Comparison of ENCODE assay signal across 19 cellular contexts in the genomic region with DNA sequence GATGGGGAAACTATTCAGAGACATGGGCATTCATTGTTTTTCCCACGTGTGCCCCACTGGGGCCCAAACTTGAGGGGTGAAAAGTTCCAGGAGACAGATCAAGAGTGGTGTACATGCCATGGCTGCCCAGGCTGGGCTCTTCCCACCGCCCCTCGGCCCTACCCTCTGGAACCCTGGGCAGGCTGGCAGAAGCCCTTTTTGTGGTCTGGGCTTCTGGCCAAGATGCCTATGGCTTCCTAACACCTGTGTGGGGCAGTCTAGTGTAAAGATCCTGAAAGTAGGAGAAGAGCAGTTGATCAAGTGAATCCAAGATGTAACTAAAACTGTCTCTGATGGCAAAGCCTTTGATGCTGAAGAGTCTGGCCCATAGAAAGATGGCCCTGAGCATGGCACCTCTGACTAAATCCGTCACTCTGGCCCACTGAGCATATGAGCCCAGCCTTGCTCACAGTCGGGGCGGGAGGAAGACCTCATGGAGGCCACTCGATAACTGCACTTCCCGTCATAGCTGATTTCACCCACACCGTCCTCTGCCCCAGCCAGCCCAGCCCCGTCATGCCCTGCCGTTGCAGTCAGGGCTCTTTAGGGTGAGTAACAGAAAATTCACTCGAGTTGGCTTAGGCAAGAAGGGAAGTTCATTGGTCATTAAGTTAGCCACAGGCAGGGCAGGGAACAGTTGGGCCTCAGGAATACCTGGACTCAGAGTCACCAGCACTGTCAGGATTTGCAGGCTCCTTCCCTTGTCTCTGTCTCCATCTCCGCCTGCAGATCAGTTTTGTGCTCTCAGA. TPM values are rescaled to one million over a fixed set of nuclear protein-coding genes. Genes with fewer than 3 reads are reported as not detected.
A peak's percentile ranks its signal among the peaks of the same experiment; 100 is the strongest.
DNase-seq lines count a peak whose midpoint lies in the region; ATAC-seq and TF ChIP-seq lines count a peak whose summit lies in the region.
"Had no signal": no experiment of that assay in that cellular context is flagged by ENCODE, and none has a peak within 500 bp of the region (broad histone marks: within the 10 kb centered on the region; RNA-seq: fewer than 3 reads in every experiment).

No MANE protein-coding gene starts in this region.

- no peaks in the 10 kb centered on the region for H3K36me3 Mint-ChIP-seq in GM23338 (ENCODE audit: low read depth)
- H3K36me3 Mint-ChIP-seq: WTC11 had no signal

- H3K4me3 ChIP-seq in PC-3 (ENCODE audit: low read length) = peak overlapping the region; percentile 20; the same call in 1 of the 2 replicates
- H3K4me3 ChIP-seq in GM23338 = no peak overlapping the region
- H3K4me3 ChIP-seq in OCI-LY7 (ENCODE audit: low read depth, low read length, poor library complexity, severe bottlenecking) = no peak overlapping the region
- H3K4me3 ChIP-seq: Peyer's patch, upper lobe of left lung had no signal

- TF ChIP-seq CTCF in PC-3 (conservative IDR thresholded peaks at IDR 0.05; ENCODE audit: low read depth, low read length) (no peak), GM23338 (conservative IDR thresholded peaks at IDR 0.05; ENCODE audit: low read depth in 2 of 2) (no peak), OCI-LY7 (conservative IDR thresholded peaks at IDR 0.05; ENCODE audit: low read length) (no peak)

- H3K79me2 ChIP-seq in PC-3 (ENCODE audit: low read length) (no peaks in the 10 kb centered on the region), GM23338 (replicated peaks; ENCODE audit: insufficient read depth) (no peaks in the 10 kb centered on the region), OCI-LY7 (ENCODE audit: insufficient read depth, low read depth, low read length) (no peaks in the 10 kb centered on the region)

- no peak overlapping the region for H3K9ac ChIP-seq in PC-3 (ENCODE audit: low read length)

- CTCF ChIA-PET in PC-3 (lab: Charles Lee) (no interaction called here), OCI-LY7 (lab: Charles Lee; ENCODE audit: unreplicated experiment) (no interaction called here)

- BruUV-seq in PC-3 (replicated peaks; lab: Mats Ljungman, UMichigan) (no TSS peak), OCI-LY7 (replicated peaks; lab: Mats Ljungman, UMichigan) (no TSS peak)

- POLR2A ChIA-PET in PC-3 (lab: Charles Lee; ENCODE audit: unreplicated experiment) = no interaction called here
- POLR2A ChIA-PET in OCI-LY7 (lab: Charles Lee) = no interaction called here

- H3K36me3 ChIP-seq in PC-3 (ENCODE audit: low read depth, low read length) = no peaks in the 10 kb centered on the region
- H3K36me3 ChIP-seq in GM23338 (ENCODE audit: insufficient read depth) = no peaks in the 10 kb centered on the region
- H3K36me3 ChIP-seq in OCI-LY7 (ENCODE audit: insufficient read depth, low read length) = no peaks in the 10 kb centered on the region
- H3K36me3 ChIP-seq: Peyer's patch, upper lobe of left lung had no signal

- H3K4me1 Mint-ChIP-seq in GM23338 = peaks cover 15% of the 10 kb centered on the region; the same call in 2 of the 3 replicates

- ATAC-seq in Right ventricle myocardium inferior = no peak
- no peak for ATAC-seq in Right ventricle myocardium superior (ENCODE audit: poor library complexity)
- ATAC-seq in PC-3 = peak; percentile 65
- ATAC-seq in HG02798 (IDR thresholded peaks at IDR 0.05; ENCODE audit: poor library complexity, unreplicated experiment) = no peak
- no peak for ATAC-seq in GM23338
- ATAC-seq: left cardiac atrium, WTC11 had no signal

- peak overlapping the region; percentile 67 for H2AFZ ChIP-seq in PC-3 (ENCODE audit: low read length)
- no peak overlapping the region for H2AFZ ChIP-seq in GM23338
- H2AFZ ChIP-seq in OCI-LY7 (ENCODE audit: low read length) = no peak overlapping the region

- H4K20me1 ChIP-seq in PC-3 (ENCODE audit: low read length) = no peaks in the 10 kb centered on the region
- no peaks in the 10 kb centered on the region for H4K20me1 ChIP-seq in GM23338 (replicated peaks; ENCODE audit: insufficient read depth)
- no peaks in the 10 kb centered on the region for H4K20me1 ChIP-seq in OCI-LY7 (ENCODE audit: insufficient read depth, low read length)

- DNase-seq in Right ventricle myocardium inferior (ENCODE audit: missing footprints) (peak; percentile 63), Right ventricle myocardium superior (no peak), PC-3 (peak; percentile 80), epithelial cell of prostate (ENCODE audit: low read depth, low spot score) (peak; percentile 52), ACHN (no peak), GM23338 (ENCODE audit: low spot score) (no peak), OCI-LY7 (ENCODE audit: low spot score) (no peak)
- DNase-seq: activated effector memory CD4-positive, alpha-beta T cell treated with Interleukin-2 at 50 U/mL for 16 hours; endodermal cell; left cardiac atrium; NCI-H510A treated with DMSO at 0.1 percent for 48 hours; nucleus accumbens; Peyer's patch; right cardiac atrium; T-helper 1 cell; upper lobe of left lung had no signal

- peaks cover 7% of the 10 kb centered on the region for H3K27me3 Mint-ChIP-seq in GM23338 (ENCODE audit: insufficient read depth, low read depth, poor library complexity)

- no peak overlapping the region for H3K27ac Mint-ChIP-seq in GM23338
- H3K27ac Mint-ChIP-seq: endodermal cell; stimulated activated naive CD8-positive, alpha-beta T cell treated with anti-CD3 and anti-CD28 coated beads, Interleukin-15, Interleukin-2, amounts not matched to agents 100 ng/mL and 50 ng/mL, for 24 hours; WTC11 had no signal

- no peaks in the 10 kb centered on the region for H3K9me3 Mint-ChIP-seq in GM23338
- H3K9me3 Mint-ChIP-seq: endodermal cell; stimulated activated naive CD8-positive, alpha-beta T cell treated with anti-CD3 and anti-CD28 coated beads, Interleukin-15, Interleukin-2, amounts not matched to agents 100 ng/mL and 50 ng/mL, for 24 hours; WTC11 had no signal

- intact Hi-C loops in Right ventricle myocardium inferior (cut with DNase I) (no loop called here), Right ventricle myocardium superior (cut with DNase I) (no loop called here), PC-3 (cut with micrococcal nuclease) (no loop called here), OCI-LY7 (cut with micrococcal nuclease; ENCODE audit: unreplicated experiment) (no loop called here)

- H3K27me3 ChIP-seq in PC-3 (ENCODE audit: low read length) (no peaks in the 10 kb centered on the region), GM23338 (ENCODE audit: insufficient read depth) (no peaks in the 10 kb centered on the region)
- H3K27me3 ChIP-seq: Peyer's patch, upper lobe of left lung had no signal

- no peak overlapping the region for H3K4me3 Mint-ChIP-seq in GM23338
- H3K4me3 Mint-ChIP-seq: endodermal cell; stimulated activated naive CD8-positive, alpha-beta T cell treated with anti-CD3 and anti-CD28 coated beads, Interleukin-15, Interleukin-2, amounts not matched to agents 100 ng/mL and 50 ng/mL, for 24 hours; WTC11 had no signal

- H3K4me1 ChIP-seq in PC-3 (ENCODE audit: insufficient read depth, low read length) = peaks cover 25% of the 10 kb centered on the region
- H3K4me1 ChIP-seq in GM23338 (ENCODE audit: insufficient read depth) = no peaks in the 10 kb centered on the region; the same call in 1 of the 2 replicates
- no peaks in the 10 kb centered on the region for H3K4me1 ChIP-seq in OCI-LY7 (ENCODE audit: insufficient read depth, low read length, poor library complexity, severe bottlenecking)
- H3K4me1 ChIP-seq: Peyer's patch, upper lobe of left lung had no signal

- H3F3A ChIP-seq in PC-3 (ENCODE audit: low read length, unreplicated experiment) (no peaks in the 10 kb centered on the region), GM23338 (replicated peaks; ENCODE audit: low read depth) (no peaks in the 10 kb centered on the region)

- H3K4me2 ChIP-seq in PC-3 (ENCODE audit: low read length) (peak overlapping the region; percentile 45), GM23338 (no peak overlapping the region), OCI-LY7 (ENCODE audit: low read length) (no peak overlapping the region)

- in situ Hi-C loops in ACHN (cut with HindIII; ENCODE audit: low pct_ligation_motif_present, low pct_unique_long_range_greater_than_20kb, low sequenced_read_pairs) = no loop called here

- H3K9me2 ChIP-seq in PC-3 (replicated peaks; ENCODE audit: low read length) (no peaks in the 10 kb centered on the region), GM23338 (ENCODE audit: insufficient read depth) (no peaks in the 10 kb centered on the region), OCI-LY7 (ENCODE audit: insufficient read depth, low read length) (no peaks in the 10 kb centered on the region)

- H3K27ac ChIP-seq in PC-3 (ENCODE audit: low read length) = peak overlapping the region; percentile 70
- peak overlapping the region; percentile 88 for H3K27ac ChIP-seq in epithelial cell of prostate
- H3K27ac ChIP-seq in GM23338 (ENCODE audit: low read depth) = no peak overlapping the region
- no peak overlapping the region for H3K27ac ChIP-seq in OCI-LY7 (ENCODE audit: low read depth, low read length, poor library complexity, severe bottlenecking)
- H3K27ac ChIP-seq: Peyer's patch, upper lobe of left lung had no signal

- H3K9me3 ChIP-seq in PC-3 (ENCODE audit: low read length) (no peaks in the 10 kb centered on the region), OCI-LY7 (ENCODE audit: low read length) (no peaks in the 10 kb centered on the region)
- H3K9me3 ChIP-seq: Peyer's patch, upper lobe of left lung had no signal

TF ChIP-seq in GM23338, 12 proteins besides CTCF, POLR2A, EP300 and RAD21 (continues in another document):
- TF ChIP-seq STAT1 (IDR thresholded peaks at IDR 0.05; ENCODE audit: unreplicated experiment) = no peak
- TF ChIP-seq, protein P1, sequence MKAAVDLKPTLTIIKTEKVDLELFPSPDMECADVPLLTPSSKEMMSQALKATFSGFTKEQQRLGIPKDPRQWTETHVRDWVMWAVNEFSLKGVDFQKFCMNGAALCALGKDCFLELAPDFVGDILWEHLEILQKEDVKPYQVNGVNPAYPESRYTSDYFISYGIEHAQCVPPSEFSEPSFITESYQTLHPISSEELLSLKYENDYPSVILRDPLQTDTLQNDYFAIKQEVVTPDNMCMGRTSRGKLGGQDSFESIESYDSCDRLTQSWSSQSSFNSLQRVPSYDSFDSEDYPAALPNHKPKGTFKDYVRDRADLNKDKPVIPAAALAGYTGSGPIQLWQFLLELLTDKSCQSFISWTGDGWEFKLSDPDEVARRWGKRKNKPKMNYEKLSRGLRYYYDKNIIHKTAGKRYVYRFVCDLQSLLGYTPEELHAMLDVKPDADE (IDR thresholded peaks at IDR 0.05) = no peak

RNA-seq across cellular contexts. Expression of a gene that starts 37.9 kb away (rescaled TPM):
- total RNA-seq in Right ventricle myocardium inferior (24.2 TPM), Right ventricle myocardium superior (18.2 TPM), PC-3 (2014; rRNA removed) (7.5 and 15.7 TPM in 2 replicates), OCI-LY7 (2022) (38.0 and 43.7 TPM in 2 replicates)
- total RNA-seq in GM23338 (2014; rRNA removed; shearing (Covaris generic)) = 29.2 and 35.1 TPM in 2 replicates
- 27.0 and 32.3 TPM in 2 replicates for polyA plus RNA-seq in GM23338 (2016; fragmentation: Nextera tagmentation; extraction: Ambion mirVana)
- total RNA-seq in OCI-LY7 (2014; rRNA removed; shearing (Covaris generic)) = 13.4 and 16.9 TPM in 2 replicates

RNA-seq across cellular contexts. Expression of a gene that starts 47.0 kb away (rescaled TPM):
- 6.7 TPM for total RNA-seq in Right ventricle myocardium inferior
- total RNA-seq in Right ventricle myocardium superior = 7.3 TPM
- 4.9 and 6.5 TPM in 2 replicates for total RNA-seq in PC-3 (2014; rRNA removed)
- 3.5 and 6.1 TPM in 2 replicates for total RNA-seq in GM23338 (2014; rRNA removed; shearing (Covaris generic))
- 4.7 and 5.0 TPM in 2 replicates for polyA plus RNA-seq in GM23338 (2016; fragmentation: Nextera tagmentation; extraction: Ambion mirVana)
- 5.0 and 10.8 TPM in 2 replicates for total RNA-seq in OCI-LY7 (2014; rRNA removed; shearing (Covaris generic))
- 21.6 and 21.9 TPM in 2 replicates for total RNA-seq in OCI-LY7 (2022)

Comparison
In these comparisons a context has a peak if more than half of its experiments do, and no peak if none do; other contexts are left out.
1. DNase-seq: peak in Right ventricle myocardium inferior (single experiment), PC-3 (single experiment) and epithelial cell of prostate (single experiment); none in Right ventricle myocardium superior (single experiment), ACHN (single experiment), GM23338 (single experiment) and OCI-LY7 (single experiment).
2. H3K27ac ChIP-seq: peak in PC-3 (single experiment) and epithelial cell of prostate (single experiment); none in GM23338 (single experiment) and OCI-LY7 (single experiment).